In the genomic region with DNA sequence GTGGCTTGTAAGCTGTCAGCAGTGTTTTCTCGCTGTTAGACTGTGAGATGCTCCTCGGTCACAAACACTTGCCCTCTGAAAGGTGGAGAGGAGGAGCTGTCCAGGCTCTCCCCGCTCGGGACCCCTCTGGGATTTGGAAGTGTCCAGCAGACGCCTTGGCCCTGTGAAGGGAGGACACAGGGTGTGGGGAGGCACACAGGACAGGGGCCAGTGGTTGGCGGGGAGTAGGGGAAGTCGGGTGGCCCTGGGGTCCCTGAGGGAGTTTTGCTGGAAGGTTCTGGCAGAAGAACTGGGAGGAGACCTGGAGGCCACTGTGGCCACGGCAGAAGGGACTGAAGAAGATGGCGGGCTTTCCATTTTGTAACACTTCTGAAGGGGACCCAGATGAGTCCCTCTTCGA, we compare ENCODE assay signal across 21 cellular contexts. TPM values are rescaled to one million over a fixed set of nuclear protein-coding genes. Genes with fewer than 3 reads are reported as not detected.
A peak's percentile ranks its signal among the peaks of the same experiment; 100 is the strongest.
DNase-seq lines count a peak whose midpoint lies in the region; TF ChIP-seq lines count a peak whose summit lies in the region.
"Had no signal": no experiment of that assay in that cellular context is flagged by ENCODE, and none has a peak within 500 bp of the region (broad histone marks: within the 10 kb centered on the region; RNA-seq: fewer than 3 reads in every experiment).

No MANE protein-coding gene starts in this region.

- H3K4me1 ChIP-seq in left ventricle myocardium inferior (peaks cover 10% of the 10 kb centered on the region), sigmoid colon (peaks cover 0 to 7% (median 3%) of the 10 kb centered on the region in 4 donors), vagina (peaks cover 9% of the 10 kb centered on the region)
- H3K4me1 ChIP-seq: HAP-1 had no signal

- no peak for TF ChIP-seq CTCF in left ventricle myocardium inferior (IDR thresholded peaks at IDR 0.05; ENCODE audit: borderline replicate concordance)
- TF ChIP-seq CTCF in sigmoid colon (IDR thresholded peaks at IDR 0.05): no peak
- no peak for TF ChIP-seq CTCF in GM20000 (IDR thresholded peaks at IDR 0.05; ENCODE audit: extremely low read depth, missing control alignments)
- no peak for TF ChIP-seq CTCF in MCF 10A (IDR thresholded peaks at IDR 0.05; ENCODE audit: unreplicated experiment)
- no peak for TF ChIP-seq CTCF in vagina (IDR thresholded peaks at IDR 0.05)

- TF ChIP-seq RAD21 in Ishikawa (IDR thresholded peaks at IDR 0.05; ENCODE audit: low read depth): no peak

- TF ChIP-seq EP300 in Ishikawa (IDR thresholded peaks at IDR 0.05; ENCODE audit: borderline replicate concordance) (no peak), sigmoid colon (IDR thresholded peaks at IDR 0.05) (no peak)

- H3K27ac ChIP-seq in left ventricle myocardium inferior (replicated peaks): no peak overlapping the region
- H3K27ac ChIP-seq in sigmoid colon: no peak overlapping the region
- H3K27ac ChIP-seq in vagina: no peak overlapping the region
- H3K27ac ChIP-seq: 22Rv1, RWPE1 had no signal

- no peaks in the 10 kb centered on the region for H3K27me3 Mint-ChIP-seq in MCF 10A (ENCODE audit: insufficient read depth, unreplicated experiment)

- peak; percentile 16 for DNase-seq in activated CD4-positive, CD25-positive, alpha-beta regulatory T cell treated with anti-CD3 and anti-CD28 coated beads, Interleukin-2, amount 50 U/mL, for 72 hours
- no peak for DNase-seq in activated CD4-positive, CD25-positive, alpha-beta regulatory T cell (lab: John Stamatoyannopoulos, UW)
- peak; percentile 8 for DNase-seq in left ventricle myocardium inferior
- peak; percentile 54 for DNase-seq in sigmoid colon
- DNase-seq in GM20000 (ENCODE audit: low spot score): no peak
- DNase-seq in MCF 10A (ENCODE audit: unreplicated experiment): no peak
- DNase-seq in vagina (ENCODE audit: extremely low spot score in 2 of 2): no peak
- DNase-seq: CD8-positive, alpha-beta T cell; DMS79 treated with DMSO at 0.1 percent for 48 hours; KBM-7; NCI-H1048; NCI-H1436 treated with DMSO at 0.1 percent for 48 hours; NCI-H2029 treated with DMSO at 0.1 percent for 48 hours; NCI-H510A; NCI-H82; PC-3 had no signal

- H3K27ac Mint-ChIP-seq in MCF 10A (ENCODE audit: low read depth, unreplicated experiment): no peak overlapping the region
- H3K27ac Mint-ChIP-seq: B cell; CD8-positive, alpha-beta T cell had no signal

- WGBS in sigmoid colon, 2 donors: 74 to 81% methylated on average over 10 of the region's 10 CpGs

- CTCF ChIA-PET in MCF 10A (lab: Yijun Ruan, JAX): interaction anchor here (0.8 kb wide), 1 partner anchor 191 kb away, joined by 3 read pairs; no protein-coding TSS in a partner anchor

- H3K27me3 ChIP-seq in left ventricle myocardium inferior (ENCODE audit: low read depth) (peaks cover 19% of the 10 kb centered on the region), sigmoid colon (no peaks in the 10 kb centered on the region), vagina (no peaks in the 10 kb centered on the region)

- TF ChIP-seq POLR2A in sigmoid colon (IDR thresholded peaks at IDR 0.05): no peak
- no peak for TF ChIP-seq POLR2A in vagina (IDR thresholded peaks at IDR 0.05)

- no peaks in the 10 kb centered on the region for H3K4me1 Mint-ChIP-seq in MCF 10A (ENCODE audit: insufficient read depth, unreplicated experiment)
- H3K4me1 Mint-ChIP-seq: B cell had no signal

- H3K9me3 ChIP-seq in left ventricle myocardium inferior (replicated peaks): no peaks in the 10 kb centered on the region
- H3K9me3 ChIP-seq in sigmoid colon: no peaks in the 10 kb centered on the region
- H3K9me3 ChIP-seq in vagina: no peaks in the 10 kb centered on the region
- H3K9me3 ChIP-seq: HAP-1 had no signal

- BruUV-seq in MCF 10A (replicated peaks; lab: Mats Ljungman, UMichigan): no TSS peak

- H3K4me3 Mint-ChIP-seq in MCF 10A (ENCODE audit: unreplicated experiment): no peak overlapping the region
- H3K4me3 Mint-ChIP-seq: B cell; CD8-positive, alpha-beta T cell had no signal

- H3K36me3 ChIP-seq in left ventricle myocardium inferior: no peaks in the 10 kb centered on the region
- H3K36me3 ChIP-seq in sigmoid colon: peaks cover 0 to 4% (median 0%) of the 10 kb centered on the region in 4 donors
- no peaks in the 10 kb centered on the region for H3K36me3 ChIP-seq in vagina
- H3K36me3 ChIP-seq: HAP-1 had no signal

- intact Hi-C loops in left ventricle myocardium inferior (cut with micrococcal nuclease): no loop called here
- intact Hi-C loops in sigmoid colon (cut with DNase I): no loop called here
- intact Hi-C loops in MCF 10A (cut with micrococcal nuclease): no loop called here
- intact Hi-C loops in vagina (cut with DNase I): no loop called here

- POLR2A ChIA-PET in MCF 10A (lab: Yijun Ruan, JAX): no interaction called here

- H3K4me3 ChIP-seq in left ventricle myocardium inferior (no peak overlapping the region), sigmoid colon (no peak overlapping the region), vagina (no peak overlapping the region)
- H3K4me3 ChIP-seq: HAP-1 had no signal

- no peaks in the 10 kb centered on the region for H3K36me3 Mint-ChIP-seq in MCF 10A (ENCODE audit: insufficient read depth, unreplicated experiment)
- H3K36me3 Mint-ChIP-seq: CD8-positive, alpha-beta T cell had no signal

- H3K9me3 Mint-ChIP-seq in MCF 10A (ENCODE audit: unreplicated experiment): no peaks in the 10 kb centered on the region
- H3K9me3 Mint-ChIP-seq: CD8-positive, alpha-beta T cell had no signal

TF ChIP-seq in Ishikawa, 13 proteins besides CTCF, POLR2A, EP300 and RAD21:
- TF ChIP-seq, protein P1, sequence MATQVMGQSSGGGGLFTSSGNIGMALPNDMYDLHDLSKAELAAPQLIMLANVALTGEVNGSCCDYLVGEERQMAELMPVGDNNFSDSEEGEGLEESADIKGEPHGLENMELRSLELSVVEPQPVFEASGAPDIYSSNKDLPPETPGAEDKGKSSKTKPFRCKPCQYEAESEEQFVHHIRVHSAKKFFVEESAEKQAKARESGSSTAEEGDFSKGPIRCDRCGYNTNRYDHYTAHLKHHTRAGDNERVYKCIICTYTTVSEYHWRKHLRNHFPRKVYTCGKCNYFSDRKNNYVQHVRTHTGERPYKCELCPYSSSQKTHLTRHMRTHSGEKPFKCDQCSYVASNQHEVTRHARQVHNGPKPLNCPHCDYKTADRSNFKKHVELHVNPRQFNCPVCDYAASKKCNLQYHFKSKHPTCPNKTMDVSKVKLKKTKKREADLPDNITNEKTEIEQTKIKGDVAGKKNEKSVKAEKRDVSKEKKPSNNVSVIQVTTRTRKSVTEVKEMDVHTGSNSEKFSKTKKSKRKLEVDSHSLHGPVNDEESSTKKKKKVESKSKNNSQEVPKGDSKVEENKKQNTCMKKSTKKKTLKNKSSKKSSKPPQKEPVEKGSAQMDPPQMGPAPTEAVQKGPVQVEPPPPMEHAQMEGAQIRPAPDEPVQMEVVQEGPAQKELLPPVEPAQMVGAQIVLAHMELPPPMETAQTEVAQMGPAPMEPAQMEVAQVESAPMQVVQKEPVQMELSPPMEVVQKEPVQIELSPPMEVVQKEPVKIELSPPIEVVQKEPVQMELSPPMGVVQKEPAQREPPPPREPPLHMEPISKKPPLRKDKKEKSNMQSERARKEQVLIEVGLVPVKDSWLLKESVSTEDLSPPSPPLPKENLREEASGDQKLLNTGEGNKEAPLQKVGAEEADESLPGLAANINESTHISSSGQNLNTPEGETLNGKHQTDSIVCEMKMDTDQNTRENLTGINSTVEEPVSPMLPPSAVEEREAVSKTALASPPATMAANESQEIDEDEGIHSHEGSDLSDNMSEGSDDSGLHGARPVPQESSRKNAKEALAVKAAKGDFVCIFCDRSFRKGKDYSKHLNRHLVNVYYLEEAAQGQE (IDR thresholded peaks at IDR 0.05; ENCODE audit: low read depth): 0 out of 2 replicates have a peak, but pooled peaks have one; percentile 24
- TF ChIP-seq EGR1 (IDR thresholded peaks at IDR 0.05): no peak

RNA-seq across cellular contexts. Expression of a gene that starts 47.2 kb away (rescaled TPM):
- total RNA-seq in left ventricle myocardium inferior (42.8 TPM), sigmoid colon (1 to 10 TPM in 1 of 4 donors, under 1 TPM in 3; 0.36 to 1.9 (median 0.69) TPM), MCF 10A (2022) (0.21 TPM in 1 of 2 replicates, not detected in the other), vagina (0.49 TPM)
- under 1 TPM in 2 of 3 donors, not detected in 1; under 0.01 to 0.71 TPM for polyA plus RNA-seq in sigmoid colon

Comparison
In these comparisons a context has a peak if more than half of its experiments do, and no peak if none do; other contexts are left out.
1. DNase-seq: peak in activated CD4-positive, CD25-positive, alpha-beta regulatory T cell treated with anti-CD3 and anti-CD28 coated beads, Interleukin-2, amount 50 U/mL, for 72 hours (single experiment), left ventricle myocardium inferior (single experiment) and sigmoid colon (single experiment); none in activated CD4-positive, CD25-positive, alpha-beta regulatory T cell (0 of 4), GM20000 (single experiment), MCF 10A (single experiment) and vagina (0 of 2).
2. RNA of a gene that starts 47.2 kb away (total RNA-seq): 42.8 TPM in left ventricle myocardium inferior (single experiment); 0.36 to 1.9 TPM in sigmoid colon, 0.49 TPM in vagina (single experiment) and 0.21 TPM in MCF 10A; every median in the first group is over 10 times any median in the second.